Comparison of ENCODE assay signal across 2 cellular contexts in the genomic region with DNA sequence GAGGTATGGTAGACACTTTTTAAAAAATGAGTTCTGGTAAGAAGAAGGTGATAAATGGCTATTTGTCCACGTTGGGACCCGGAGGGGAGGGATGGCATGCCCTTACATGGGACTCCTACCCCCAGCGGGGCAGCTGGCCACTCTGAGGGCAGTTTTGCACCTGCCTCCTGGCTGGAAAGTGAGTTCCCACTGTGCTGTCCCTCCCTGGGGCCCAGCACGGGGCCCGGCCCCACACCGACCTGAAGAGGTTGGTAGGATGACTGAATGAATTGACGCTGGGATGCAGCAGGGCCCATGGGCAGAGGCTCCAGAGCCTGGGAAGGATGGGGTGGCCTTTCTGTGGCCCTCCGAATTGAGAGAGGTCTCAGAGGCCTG.
TF ChIP-seq lines count a peak whose summit lies in the region.

No MANE protein-coding gene starts in this region.

TF ChIP-seq in GM23338, 12 proteins besides CTCF, POLR2A, EP300 and RAD21 (continues in another document):
- no peak for TF ChIP-seq ZNF462 (CRISPR knock-in tag; IDR thresholded peaks at IDR 0.05)
- no peak for TF ChIP-seq POLR2AphosphoS5 (IDR thresholded peaks at IDR 0.05; ENCODE audit: low read depth)
- TF ChIP-seq, protein P1, sequence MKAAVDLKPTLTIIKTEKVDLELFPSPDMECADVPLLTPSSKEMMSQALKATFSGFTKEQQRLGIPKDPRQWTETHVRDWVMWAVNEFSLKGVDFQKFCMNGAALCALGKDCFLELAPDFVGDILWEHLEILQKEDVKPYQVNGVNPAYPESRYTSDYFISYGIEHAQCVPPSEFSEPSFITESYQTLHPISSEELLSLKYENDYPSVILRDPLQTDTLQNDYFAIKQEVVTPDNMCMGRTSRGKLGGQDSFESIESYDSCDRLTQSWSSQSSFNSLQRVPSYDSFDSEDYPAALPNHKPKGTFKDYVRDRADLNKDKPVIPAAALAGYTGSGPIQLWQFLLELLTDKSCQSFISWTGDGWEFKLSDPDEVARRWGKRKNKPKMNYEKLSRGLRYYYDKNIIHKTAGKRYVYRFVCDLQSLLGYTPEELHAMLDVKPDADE (IDR thresholded peaks at IDR 0.05): no peak
- TF ChIP-seq CREB1 (CRISPR knock-in tag; IDR thresholded peaks at IDR 0.05; ENCODE audit: low read depth): no peak
- TF ChIP-seq JUNB (IDR thresholded peaks at IDR 0.05; ENCODE audit: unreplicated experiment): no peak
- no peak for TF ChIP-seq NANOG (IDR thresholded peaks at IDR 0.05; ENCODE audit: borderline replicate concordance)
- TF ChIP-seq ZNF114 (CRISPR knock-in tag; IDR thresholded peaks at IDR 0.05): no peak
- no peak for TF ChIP-seq STAT1 (IDR thresholded peaks at IDR 0.05; ENCODE audit: unreplicated experiment)
- TF ChIP-seq ZNF331 (CRISPR knock-in tag; IDR thresholded peaks at IDR 0.05; ENCODE audit: low read depth): no peak
- TF ChIP-seq REST (IDR thresholded peaks at IDR 0.05; ENCODE audit: unreplicated experiment): no peak

TF ChIP-seq in WTC11, 78 proteins besides CTCF, POLR2A, EP300 and RAD21 (continued from another document):
- no peak for TF ChIP-seq PRDM15 (CRISPR knock-in tag; IDR thresholded peaks at IDR 0.05)
